In genomic region chr10:71941318-71941717, GRCh38 we compare ENCODE assay signal across 27 cellular contexts.
"Had no signal": no experiment of that assay in that cellular context is flagged by ENCODE, and none has a peak within 500 bp of the region (broad histone marks: within the 10 kb centered on the region; RNA-seq: fewer than 3 reads in every experiment).

No MANE protein-coding gene starts in this region.

- H3K36me3 ChIP-seq: stomach, suprapubic skin, thoracic aorta, thyroid gland, tibial artery, tibial nerve, transverse colon, upper lobe of left lung, upper lobe of right lung, uterus, vagina had no signal

- H3K9me3 ChIP-seq: testis, thyroid gland had no signal

- ATAC-seq: stimulated activated effector memory CD8-positive, alpha-beta T cell treated with anti-CD3 and anti-CD28 coated beads, Interleukin-12 subunit alpha, Interleukin-12 subunit beta, amount 100 ng/mL, for 72 hours; stimulated activated memory B cell treated with anti-CD40 and anti-IgM and Interleukin-4, amounts not matched to agents 10 μg/mL and 1 μg/mL and 100 μg/mL, for 72 hours; stimulated activated naive B cell treated with anti-CD40 and anti-IgM and Interleukin-4, amounts not matched to agents 10 μg/mL and 1 μg/mL and 100 μg/mL, for 72 hours; stimulated activated naive CD8-positive, alpha-beta T cell treated with anti-CD3 and anti-CD28 coated beads, Interleukin-15, amount 100 ng/mL, for 72 hours; stimulated activated naive CD8-positive, alpha-beta T cell treated with anti-CD3 and anti-CD28 coated beads, Interleukin-15, Interleukin-2, amounts not matched to agents 100 U/mL and 50 U/mL, for 24 hours; upper lobe of right lung had no signal

- DNase-seq: stimulated activated CD4-positive, alpha-beta T cell treated with anti-CD3 and anti-CD28 coated beads, Interleukin-2, amount 100 ng/mL, for 48 hours; stimulated activated CD4-positive, alpha-beta T cell treated with anti-CD3 and anti-CD28 coated beads, Interleukin-4, amount 100 ng/mL, for 1 hour; stimulated activated CD4-positive, alpha-beta T cell treated with anti-CD3 and anti-CD28 coated beads, Interleukin-4, amount 100 ng/mL, for 24 hours; stimulated activated CD4-positive, alpha-beta T cell treated with anti-CD3 and anti-CD28 coated beads, Interleukin-4, amount 100 ng/mL, for 4 hours; stimulated activated CD8-positive, alpha-beta memory T cell treated with anti-CD3 and anti-CD28 coated beads, Interleukin-4, amount 100 ng/mL, for 48 hours; stimulated activated naive B cell treated with anti-CD40 and anti-IgM and Interleukin-4, amounts not matched to agents 10 μg/mL and 1 μg/mL and 100 μg/mL, for 72 hours; stimulated activated naive CD4-positive, alpha-beta T cell; stimulated activated naive CD4-positive, alpha-beta T cell treated with Interleukin-2 at 50 U/mL for 16 hours; stimulated activated naive CD8-positive, alpha-beta T cell treated with anti-CD3 and anti-CD28 coated beads, Interleukin-15, amount 100 ng/mL, for 72 hours; stimulated activated naive CD8-positive, alpha-beta T cell treated with anti-CD3 and anti-CD28 coated beads, Interleukin-15, Interleukin-2, amounts not matched to agents 100 U/mL and 50 U/mL, for 24 hours; stomach; substantia nigra; thyroid gland; tibial artery; transverse colon; trophoblast cell; upper lobe of left lung; upper lobe of right lung; uterus had no signal

- H3K27ac ChIP-seq: stomach, suprapubic skin, testis, thoracic aorta, thyroid gland, tibial artery, tibial nerve, transverse colon, upper lobe of left lung, upper lobe of right lung, uterus, vagina had no signal

- H3K27me3 ChIP-seq: stomach, suprapubic skin, testis, thyroid gland, tibial artery, tibial nerve, transverse colon, upper lobe of left lung, upper lobe of right lung, uterus, vagina had no signal

- H3K4me3 ChIP-seq: stomach, suprapubic skin, testis, thoracic aorta, thyroid gland, tibial artery, tibial nerve, transverse colon, upper lobe of left lung, upper lobe of right lung, uterus, vagina had no signal

- H3K4me1 ChIP-seq: stomach, suprapubic skin, testis, thyroid gland, tibial artery, tibial nerve, transverse colon, upper lobe of left lung, upper lobe of right lung, uterus, vagina had no signal

- FAIRE-seq: urothelium cell line had no signal
